Comparison of ENCODE assay signal across 11 cellular contexts in genomic region chr7:106597751-106598619, GRCh38.
DNase-seq lines count a peak whose midpoint lies in the region; ATAC-seq and TF ChIP-seq lines count a peak whose summit lies in the region.
"Had no signal": no experiment of that assay in that cellular context is flagged by ENCODE, and none has a peak within 500 bp of the region (broad histone marks: within the 10 kb centered on the region; RNA-seq: fewer than 3 reads in every experiment).

No MANE protein-coding gene starts in this region.

- ATAC-seq in GM23338: no peak
- no peak for ATAC-seq in foreskin keratinocyte

- H4K20me1 ChIP-seq in GM23338 (replicated peaks; ENCODE audit: insufficient read depth) (no peaks in the 10 kb centered on the region), SU-DHL-6 (ENCODE audit: low read depth, low read length) (no peaks in the 10 kb centered on the region)

- H3K27me3 Mint-ChIP-seq in GM23338 (ENCODE audit: insufficient read depth, low read depth, poor library complexity): no peaks in the 10 kb centered on the region
- H3K27me3 Mint-ChIP-seq in activated naive CD4-positive, alpha-beta T cell treated with anti-CD3 and anti-CD28 coated beads for 36 hours (ENCODE audit: low read depth): no peaks in the 10 kb centered on the region
- H3K27me3 Mint-ChIP-seq: progenitor cell of endocrine pancreas had no signal

- H3F3A ChIP-seq in GM23338 (replicated peaks; ENCODE audit: low read depth) (no peaks in the 10 kb centered on the region), SU-DHL-6 (ENCODE audit: insufficient read depth) (no peaks in the 10 kb centered on the region)

- intact Hi-C loops in activated naive CD4-positive, alpha-beta T cell treated with anti-CD3 and anti-CD28 coated beads for 36 hours (cut with micrococcal nuclease): loop anchor here (1.0 to 2.0 kb wide), 5 partner anchors 37 to 571 kb away; partner anchors contain the start of gene HBP1

- H3K27ac Mint-ChIP-seq in GM23338: no peak overlapping the region
- no peak overlapping the region for H3K27ac Mint-ChIP-seq in activated naive CD4-positive, alpha-beta T cell treated with anti-CD3 and anti-CD28 coated beads for 36 hours
- H3K27ac Mint-ChIP-seq: activated T-cell treated with anti-CD3 and anti-CD28 coated beads, Interleukin-2, amount 50 U/mL, for 72 hours had no signal

- H3K9me2 ChIP-seq in GM23338 (ENCODE audit: insufficient read depth) (peaks cover 11% of the 10 kb centered on the region), SU-DHL-6 (replicated peaks; ENCODE audit: insufficient read depth, low read length) (no peaks in the 10 kb centered on the region)

- DNase-seq in GM23338 (ENCODE audit: low spot score) (no peak), foreskin fibroblast (no peak), foreskin keratinocyte (no peak), SHP77 treated with DMSO at 0.1 percent for 48 hours (lab: John Stamatoyannopoulos, UW) (no peak)
- DNase-seq in activated CD4-positive, alpha-beta T cell treated with anti-CD3 and anti-CD28 coated beads for 1 hour: no peak
- DNase-seq in activated naive CD4-positive, alpha-beta T cell treated with anti-CD3 and anti-CD28 coated beads for 36 hours: no peak
- DNase-seq: cortex of kidney had no signal

- CTCF ChIA-PET in activated naive CD4-positive, alpha-beta T cell treated with anti-CD3 and anti-CD28 coated beads for 36 hours (lab: Charles Lee): interaction anchor here (1.1 to 1.9 kb wide), 3 partner anchors 63 to 146 kb away, joined by 3 to 7 read pairs (median 4); no protein-coding TSS in a partner anchor

- no peak overlapping the region for H2AFZ ChIP-seq in GM23338
- peak overlapping the region; percentile 87 for H2AFZ ChIP-seq in SU-DHL-6 (ENCODE audit: low read depth, low read length, severe bottlenecking)

- H3K9me3 ChIP-seq in SU-DHL-6 (ENCODE audit: insufficient read depth, low read length) (no peaks in the 10 kb centered on the region), skeletal muscle satellite cell (replicated peaks; ENCODE audit: low read length) (no peaks in the 10 kb centered on the region)

- no peak overlapping the region for H3K9ac ChIP-seq in SU-DHL-6 (ENCODE audit: low read length)
- H3K9ac ChIP-seq in skeletal muscle satellite cell (ENCODE audit: low read depth, low read length): peak overlapping the region; percentile 50

- H3K4me1 ChIP-seq in GM23338 (ENCODE audit: insufficient read depth): peaks cover 3% of the 10 kb centered on the region
- peaks cover 3% of the 10 kb centered on the region for H3K4me1 ChIP-seq in skeletal muscle satellite cell (ENCODE audit: control insufficient read depth, insufficient read depth, low read length)
- no peaks in the 10 kb centered on the region for H3K4me1 ChIP-seq in foreskin keratinocyte

- H3K36me3 ChIP-seq in GM23338 (ENCODE audit: insufficient read depth): no peaks in the 10 kb centered on the region
- no peaks in the 10 kb centered on the region for H3K36me3 ChIP-seq in SU-DHL-6 (ENCODE audit: low read length)
- no peaks in the 10 kb centered on the region for H3K36me3 ChIP-seq in skeletal muscle satellite cell (ENCODE audit: insufficient read depth, low read length)

- H3K79me2 ChIP-seq in GM23338 (replicated peaks; ENCODE audit: insufficient read depth): no peaks in the 10 kb centered on the region
- H3K79me2 ChIP-seq in SU-DHL-6 (ENCODE audit: insufficient read depth, low read length): no peaks in the 10 kb centered on the region

- H3K4me2 ChIP-seq in GM23338 (0 out of 2 replicates have a peak overlapping the region, but pooled peaks have one; percentile 58), SU-DHL-6 (ENCODE audit: low read depth, low read length, poor library complexity, severe bottlenecking) (peak overlapping the region; percentile 69), skeletal muscle satellite cell (ENCODE audit: low read length) (peak overlapping the region; percentile 74)

- no peaks in the 10 kb centered on the region for H3K27me3 ChIP-seq in GM23338 (ENCODE audit: insufficient read depth)
- H3K27me3 ChIP-seq in SU-DHL-6 (ENCODE audit: low read length): no peaks in the 10 kb centered on the region
- no peaks in the 10 kb centered on the region for H3K27me3 ChIP-seq in skeletal muscle satellite cell (ENCODE audit: control insufficient read depth, insufficient read depth, low read length)
- peaks cover 3% of the 10 kb centered on the region for H3K27me3 ChIP-seq in foreskin keratinocyte

- no peak overlapping the region for H3K4me3 ChIP-seq in GM23338
- no peak overlapping the region for H3K4me3 ChIP-seq in SU-DHL-6 (ENCODE audit: insufficient read depth, low read length, poor library complexity, severe bottlenecking)
- peak overlapping the region; percentile 44 to 60 for H3K4me3 ChIP-seq in foreskin fibroblast (ENCODE audit: low read depth in 1 of 2, low read length in 2 of 2)
- H3K4me3 ChIP-seq in skeletal muscle satellite cell (ENCODE audit: low read length): peak overlapping the region; percentile 61

- no peaks in the 10 kb centered on the region for H3K9me3 Mint-ChIP-seq in GM23338
- H3K9me3 Mint-ChIP-seq in activated naive CD4-positive, alpha-beta T cell treated with anti-CD3 and anti-CD28 coated beads for 36 hours: no peaks in the 10 kb centered on the region
- H3K9me3 Mint-ChIP-seq: activated T-cell treated with anti-CD3 and anti-CD28 coated beads, Interleukin-2, amount 50 U/mL, for 72 hours had no signal

- no peaks in the 10 kb centered on the region for H3K36me3 Mint-ChIP-seq in GM23338 (ENCODE audit: low read depth)
- H3K36me3 Mint-ChIP-seq in activated naive CD4-positive, alpha-beta T cell treated with anti-CD3 and anti-CD28 coated beads for 36 hours (ENCODE audit: low read depth): no peaks in the 10 kb centered on the region

- TF ChIP-seq CTCF in GM23338 (conservative IDR thresholded peaks at IDR 0.05; ENCODE audit: low read depth in 2 of 2): no peak
- no peak for TF ChIP-seq CTCF in SU-DHL-6 (IDR thresholded peaks at IDR 0.05; ENCODE audit: insufficient read depth, low read length, poor library complexity, severe bottlenecking)
- no peak for TF ChIP-seq CTCF in foreskin fibroblast (IDR thresholded peaks at IDR 0.05; ENCODE audit: low read depth, low read length)
- TF ChIP-seq CTCF in foreskin keratinocyte (conservative IDR thresholded peaks at IDR 0.05): no peak

- H3K4me3 Mint-ChIP-seq in GM23338: no peak overlapping the region
- H3K4me3 Mint-ChIP-seq in activated naive CD4-positive, alpha-beta T cell treated with anti-CD3 and anti-CD28 coated beads for 36 hours: no peak overlapping the region

- no peaks in the 10 kb centered on the region for H3K4me1 Mint-ChIP-seq in GM23338
- peaks cover 4% of the 10 kb centered on the region for H3K4me1 Mint-ChIP-seq in activated naive CD4-positive, alpha-beta T cell treated with anti-CD3 and anti-CD28 coated beads for 36 hours (ENCODE audit: low read depth)

- H3K27ac ChIP-seq in GM23338 (ENCODE audit: low read depth) (no peak overlapping the region), SU-DHL-6 (ENCODE audit: low read depth, low read length) (no peak overlapping the region), foreskin keratinocyte (no peak overlapping the region)

Comparison
In these comparisons a context has a peak if more than half of its experiments do, and no peak if none do; other contexts are left out.
1. H3K4me3 ChIP-seq: peak in foreskin fibroblast (2 of 2) and skeletal muscle satellite cell (single experiment); none in GM23338 (single experiment) and SU-DHL-6 (single experiment).
2. Peak in every context shown above with its lines, with median percentiles within 50 percentile points of each other: H3K4me2 ChIP-seq.